ENCODE assay signal across 15 cellular contexts in genomic region chr20:14832630-14833029, GRCh38.
DNase-seq lines count a peak whose midpoint lies in the region; ATAC-seq and TF ChIP-seq lines count a peak whose summit lies in the region.
"Had no signal": no experiment of that assay in that cellular context is flagged by ENCODE, and none has a peak within 500 bp of the region (broad histone marks: within the 10 kb centered on the region; RNA-seq: fewer than 3 reads in every experiment).

No MANE protein-coding gene starts in this region.

- H3K27me3 ChIP-seq in OCI-LY3 (ENCODE audit: low read depth, low read length), result peaks cover 47% of the 10 kb centered on the region
- no peaks in the 10 kb centered on the region for H3K27me3 ChIP-seq in tibial nerve

- no peaks in the 10 kb centered on the region for H3K27me3 Mint-ChIP-seq in natural killer cell (ENCODE audit: low read depth in 2 of 2)
- H3K27me3 Mint-ChIP-seq: progenitor cell of endocrine pancreas had no signal

- no peaks in the 10 kb centered on the region for H3K4me1 Mint-ChIP-seq in natural killer cell

- H3K4me3 Mint-ChIP-seq in natural killer cell, result no peak overlapping the region

- H3K9ac ChIP-seq in OCI-LY3 (ENCODE audit: low read length), result peak overlapping the region; percentile 18; the same call in 1 of the 2 replicates

- H3K4me1 ChIP-seq in OCI-LY3 (ENCODE audit: low read length) (peaks cover 46% of the 10 kb centered on the region), tibial nerve (no peaks in the 10 kb centered on the region)

- no peak overlapping the region for H3K27ac Mint-ChIP-seq in natural killer cell

- no peak for TF ChIP-seq EP300 in tibial nerve (IDR thresholded peaks at IDR 0.05)

- peak overlapping the region; percentile 69 for H3K4me2 ChIP-seq in OCI-LY3 (ENCODE audit: low read length)

- H3K9me3 ChIP-seq in OCI-LY3 (ENCODE audit: insufficient read depth, low read length) (no peaks in the 10 kb centered on the region), tibial nerve (no peaks in the 10 kb centered on the region)

- peak overlapping the region; percentile 53 for H3K4me3 ChIP-seq in OCI-LY3 (ENCODE audit: low read length)
- H3K4me3 ChIP-seq in tibial nerve, result no peak overlapping the region

- TF ChIP-seq CTCF in OCI-LY3 (IDR thresholded peaks at IDR 0.05; ENCODE audit: low read depth, low read length) (no peak), natural killer cell (IDR thresholded peaks at IDR 0.05) (no peak), tibial nerve (IDR thresholded peaks at IDR 0.05) (no peak)

- H3K36me3 ChIP-seq in OCI-LY3 (replicated peaks; ENCODE audit: low read depth, low read length), result no peaks in the 10 kb centered on the region
- no peaks in the 10 kb centered on the region for H3K36me3 ChIP-seq in tibial nerve

- H4K20me1 ChIP-seq in OCI-LY3 (ENCODE audit: insufficient read depth, low read length), result peaks cover 5% of the 10 kb centered on the region

- no peaks in the 10 kb centered on the region for H3K36me3 Mint-ChIP-seq in natural killer cell

- TF ChIP-seq POLR2A in tibial nerve (IDR thresholded peaks at IDR 0.05), result no peak

- peaks cover 2 to 4% of the 10 kb centered on the region in 2 donors for H3K9me3 Mint-ChIP-seq in natural killer cell

- intact Hi-C loops in natural killer cell (cut with micrococcal nuclease), result no loop called here

- no peak overlapping the region for H2AFZ ChIP-seq in OCI-LY3 (ENCODE audit: low read depth, low read length)

- peak; percentile 47 for ATAC-seq in GM18861 (IDR thresholded peaks at IDR 0.05; ENCODE audit: unreplicated experiment)
- ATAC-seq in GM21423 (IDR thresholded peaks at IDR 0.05; ENCODE audit: unreplicated experiment), result peak; percentile 58
- peak; percentile 40 for ATAC-seq in HG03025 (IDR thresholded peaks at IDR 0.05; ENCODE audit: low FRiP score, unreplicated experiment)
- ATAC-seq in natural killer cell, result no peak

- no peak for DNase-seq in natural killer cell
- DNase-seq in AML-193 (lab: John Stamatoyannopoulos, UW), result no peak
- no peak for DNase-seq in activated T-cell treated with anti-CD3 and anti-CD28 coated beads, Interleukin-2, amount 50 U/mL, for 48 hours
- no peak for DNase-seq in tibial nerve (ENCODE audit: low spot score in 2 of 2)
- DNase-seq: amygdala; head of caudate nucleus; mammary epithelial cell; stimulated activated CD4-positive, alpha-beta T cell treated with anti-CD3 and anti-CD28 coated beads, Interleukin-4, amount 100 ng/mL, for 24 hours; substantia nigra; T1000 had no signal

- H3K27ac ChIP-seq in OCI-LY3 (ENCODE audit: low read length) (peak overlapping the region; percentile 55), tibial nerve (no peak overlapping the region)

- no peaks in the 10 kb centered on the region for H3K79me2 ChIP-seq in OCI-LY3 (ENCODE audit: low read length)

Comparison
In these comparisons a context has a peak if more than half of its experiments do, and no peak if none do; other contexts are left out.
1. ATAC-seq: peak in GM18861 (single experiment), GM21423 (single experiment) and HG03025 (single experiment); none in natural killer cell (0 of 3).